Comparison of ENCODE assay signal across 1 cellular context in the genomic region with DNA sequence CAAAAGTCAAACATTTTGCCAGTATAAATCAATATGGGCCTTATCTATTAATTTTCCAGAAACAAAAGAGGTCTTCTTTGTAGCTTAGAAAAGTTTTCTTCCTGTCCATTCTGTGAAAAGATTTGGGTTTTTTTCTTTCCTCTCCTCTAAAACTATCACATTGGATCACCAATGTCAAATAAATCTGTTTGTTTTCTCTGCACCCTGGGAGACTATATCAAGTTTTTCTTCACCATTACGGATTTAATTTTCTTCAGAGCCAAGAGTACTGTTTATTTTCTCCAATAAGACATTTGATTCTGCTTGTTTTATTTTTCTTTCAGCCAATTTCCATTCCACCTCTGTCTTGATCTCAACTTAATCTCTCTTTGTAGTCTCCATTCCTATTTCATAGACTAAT.
TF ChIP-seq lines count a peak whose summit lies in the region.

No MANE protein-coding gene starts in this region.

TF ChIP-seq in HepG2, 621 proteins besides CTCF, POLR2A, EP300 and RAD21:
- TF ChIP-seq ZNF607 (CRISPR knock-in tag; IDR thresholded peaks at IDR 0.05; ENCODE audit: borderline replicate concordance) (no peak), DRAP1 (CRISPR knock-in tag; IDR thresholded peaks at IDR 0.05) (0 out of 2 replicates have a peak, but pooled peaks have one; percentile 7), ZMAT3 (CRISPR knock-in tag; conservative IDR thresholded peaks at IDR 0.05) (no peak), THAP11 (CRISPR knock-in tag; IDR thresholded peaks at IDR 0.05) (0 out of 2 replicates have a peak, but pooled peaks have one; percentile 11), ZNF691 (CRISPR knock-in tag; IDR thresholded peaks at IDR 0.05; ENCODE audit: borderline replicate concordance, low read depth) (no peak)
- TF ChIP-seq, protein P1, sequence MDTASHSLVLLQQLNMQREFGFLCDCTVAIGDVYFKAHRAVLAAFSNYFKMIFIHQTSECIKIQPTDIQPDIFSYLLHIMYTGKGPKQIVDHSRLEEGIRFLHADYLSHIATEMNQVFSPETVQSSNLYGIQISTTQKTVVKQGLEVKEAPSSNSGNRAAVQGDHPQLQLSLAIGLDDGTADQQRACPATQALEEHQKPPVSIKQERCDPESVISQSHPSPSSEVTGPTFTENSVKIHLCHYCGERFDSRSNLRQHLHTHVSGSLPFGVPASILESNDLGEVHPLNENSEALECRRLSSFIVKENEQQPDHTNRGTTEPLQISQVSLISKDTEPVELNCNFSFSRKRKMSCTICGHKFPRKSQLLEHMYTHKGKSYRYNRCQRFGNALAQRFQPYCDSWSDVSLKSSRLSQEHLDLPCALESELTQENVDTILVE (CRISPR knock-in tag; IDR thresholded peaks at IDR 0.05): 0 out of 2 replicates have a peak, but pooled peaks have one; percentile 5
